ENCODE assay signal across 27 cellular contexts in genomic region chr2:29157131-29157530, GRCh38.
"Had no signal": no experiment of that assay in that cellular context is flagged by ENCODE, and none has a peak within 500 bp of the region (broad histone marks: within the 10 kb centered on the region; RNA-seq: fewer than 3 reads in every experiment).

No MANE protein-coding gene starts in this region.

- H3K27ac ChIP-seq: breast epithelium, KMS-11, Peyer's patch, RWPE1, SJSA1 had no signal

- H3K27me3 ChIP-seq: breast epithelium, MG63, Peyer's patch, SJSA1 had no signal

- DNase-seq: activated B cell treated with CpG ODN at 0.5 μM for 24 hours; activated CD4-positive, alpha-beta T cell treated with anti-CD3 and anti-CD28 coated beads for 1 hour; activated CD4-positive, alpha-beta T cell treated with anti-CD3 and anti-CD28 coated beads, Interleukin-2, amount 10 ng/mL, durations not matched to agents 24 days and 14 days; activated CD4-positive, alpha-beta T cell treated with anti-CD3 and anti-CD28 coated beads, Interleukin-2, amount 50 U/mL, for 48 hours; activated CD8-positive, alpha-beta memory T cell treated with anti-CD3 and anti-CD28 coated beads, Interleukin-2, amount 10 ng/mL, durations not matched to agents 7 days and 5 days; activated gamma-delta T cell treated with Interleukin-2 at 50 U/mL for 16 hours; activated naive CD4-positive, alpha-beta T cell treated with anti-CD3 and anti-CD28 coated beads, Interleukin-2, amount 50 U/mL, for 16 hours; activated T-cell treated with anti-CD3 and anti-CD28 coated beads, Interleukin-2, amount 50 U/mL, for 24 hours; aorta; caudate nucleus; MG63; MV-4-11; NCI-H1092 treated with DMSO at 0.1 percent for 48 hours; NCI-H1436; NCI-H1694 treated with DMSO at 0.1 percent for 48 hours; NCI-H2029 treated with DMSO at 0.1 percent for 48 hours; NCI-H510A treated with DMSO at 0.1 percent for 48 hours; NCI-H69; Peyer's patch; SHP77; T-helper 9 cell had no signal

- H3K9me3 ChIP-seq: breast epithelium, MG63, Peyer's patch, SJSA1 had no signal

- H3K36me3 ChIP-seq: breast epithelium had no signal

- H3K4me3 ChIP-seq: breast epithelium, MG63, Peyer's patch, SJSA1 had no signal

- ATAC-seq: activated CD8-positive, alpha-beta memory T cell treated with anti-CD3 and anti-CD28 coated beads, Interleukin-2, amount 10 ng/mL, durations not matched to agents 7 days and 5 days; SK-N-SH treated with all-trans-retinoic acid at 6 μM for 48 hours had no signal

- H3K4me1 Mint-ChIP-seq: activated B cell treated with CpG ODN at 0.5 μM for 24 hours; activated CD4-positive, alpha-beta T cell treated with anti-CD3 and anti-CD28 coated beads, Interleukin-2, amount 10 ng/mL, durations not matched to agents 24 days and 14 days had no signal

- H3K4me1 ChIP-seq: breast epithelium, Peyer's patch, SJSA1 had no signal

- H3K4me3 Mint-ChIP-seq: activated B cell treated with CpG ODN at 0.5 μM for 24 hours; activated CD4-positive, alpha-beta T cell treated with anti-CD3 and anti-CD28 coated beads, Interleukin-2, amount 10 ng/mL, durations not matched to agents 24 days and 14 days; activated CD8-positive, alpha-beta memory T cell treated with anti-CD3 and anti-CD28 coated beads, Interleukin-2, amount 10 ng/mL, durations not matched to agents 7 days and 5 days; activated T-cell treated with anti-CD3 and anti-CD28 coated beads, Interleukin-2, amount 50 U/mL, for 24 hours; T-helper 1 cell treated with Interleukin-12 subunit alpha and Interleukin-12 subunit beta and Interleukin-4 antibody, amounts not matched to agents 30 μg/mL and 1 μg/mL, for 36 hours had no signal

- H3K27ac Mint-ChIP-seq: activated B cell treated with CpG ODN at 0.5 μM for 24 hours; activated CD4-positive, alpha-beta T cell treated with anti-CD3 and anti-CD28 coated beads, Interleukin-2, amount 10 ng/mL, durations not matched to agents 24 days and 14 days; activated CD8-positive, alpha-beta memory T cell treated with anti-CD3 and anti-CD28 coated beads, Interleukin-2, amount 10 ng/mL, durations not matched to agents 7 days and 5 days; activated T-cell treated with anti-CD3 and anti-CD28 coated beads, Interleukin-2, amount 50 U/mL, for 24 hours; T-helper 1 cell treated with Interleukin-12 subunit alpha and Interleukin-12 subunit beta and Interleukin-4 antibody, amounts not matched to agents 30 μg/mL and 1 μg/mL, for 36 hours had no signal

- H3K27me3 Mint-ChIP-seq: activated B cell treated with CpG ODN at 0.5 μM for 24 hours; activated CD4-positive, alpha-beta T cell treated with anti-CD3 and anti-CD28 coated beads, Interleukin-2, amount 10 ng/mL, durations not matched to agents 24 days and 14 days; activated CD8-positive, alpha-beta memory T cell treated with anti-CD3 and anti-CD28 coated beads, Interleukin-2, amount 10 ng/mL, durations not matched to agents 7 days and 5 days; activated T-cell treated with anti-CD3 and anti-CD28 coated beads, Interleukin-2, amount 50 U/mL, for 24 hours had no signal

- H3K9me3 Mint-ChIP-seq: activated B cell treated with CpG ODN at 0.5 μM for 24 hours; activated CD4-positive, alpha-beta T cell treated with anti-CD3 and anti-CD28 coated beads, Interleukin-2, amount 10 ng/mL, durations not matched to agents 24 days and 14 days; activated T-cell treated with anti-CD3 and anti-CD28 coated beads, Interleukin-2, amount 50 U/mL, for 24 hours; T-helper 1 cell treated with Interleukin-12 subunit alpha and Interleukin-12 subunit beta and Interleukin-4 antibody, amounts not matched to agents 30 μg/mL and 1 μg/mL, for 36 hours had no signal

- H3K9ac ChIP-seq: KMS-11 had no signal

- H3K4me2 ChIP-seq: KMS-11 had no signal
